ENCODE assay signal across 8 cellular contexts in the genomic region with DNA sequence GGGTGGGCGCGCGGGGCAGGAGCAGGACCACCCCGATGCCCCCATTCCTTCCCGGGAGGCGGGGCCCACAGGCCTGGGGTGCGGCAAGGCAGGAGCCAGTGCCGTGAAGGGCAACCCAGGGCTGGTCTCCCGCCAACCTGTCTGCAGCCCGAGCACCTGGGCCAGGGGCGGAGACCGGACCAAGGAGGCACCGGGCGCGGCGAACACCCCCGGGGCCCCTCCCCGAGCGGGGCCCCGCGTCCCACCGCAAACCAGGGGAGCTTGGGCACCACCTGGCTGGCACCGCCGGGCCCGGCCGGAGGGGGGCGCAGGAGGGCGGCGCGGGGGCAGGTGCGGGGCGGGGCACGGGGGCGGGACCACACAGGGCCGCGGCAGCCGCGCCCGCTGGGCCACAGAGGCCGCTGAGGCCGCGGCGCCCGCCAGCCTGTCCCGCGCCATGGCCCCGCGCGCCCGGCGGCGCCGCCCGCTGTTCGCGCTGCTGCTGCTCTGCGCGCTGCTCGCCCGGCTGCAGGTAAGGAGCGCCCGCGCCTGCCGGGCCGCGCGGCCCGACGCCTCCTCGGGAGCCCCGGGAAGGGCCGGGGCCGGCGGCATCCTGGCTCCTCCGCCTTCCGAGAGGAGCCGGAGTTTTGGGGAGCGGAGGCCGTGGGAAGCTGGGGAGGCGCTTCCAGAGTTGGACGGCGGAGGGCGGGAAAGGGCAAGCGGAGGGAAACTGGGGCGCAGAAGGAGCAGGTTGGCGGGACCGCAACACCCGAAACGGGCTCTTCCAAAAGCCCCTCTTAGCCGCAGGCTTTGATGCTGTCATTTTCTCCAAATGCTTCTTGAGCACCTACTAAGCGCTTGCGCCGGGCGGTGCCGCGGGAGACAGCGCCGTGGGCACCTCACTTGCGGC. TPM values are rescaled to one million over a fixed set of nuclear protein-coding genes. Genes with fewer than 3 reads are reported as not detected.
DNase-seq lines count a peak whose midpoint lies in the region; ATAC-seq and TF ChIP-seq lines count a peak whose summit lies in the region.

A gene (plus strand): TSS at position 394 of the 889 bp plus-strand sequence. CDS start 43 bp downstream, at position 437.

- H3K4me3 ChIP-seq in left lung: peak within 1 kb of the TSS; percentile 22 to 59

- ATAC-seq in GM21526 (IDR thresholded peaks at IDR 0.05; ENCODE audit: low FRiP score, unreplicated experiment): peak; percentile 61
- peak; percentile 87 for ATAC-seq in left lung

- H3K9me3 ChIP-seq in ES-I3 (ENCODE audit: control insufficient read depth, insufficient read depth, low read length) (no peaks in the 10 kb centered on the region), left lung (no peaks in the 10 kb centered on the region)

- in situ Hi-C loops in T47D (cut with HindIII; ENCODE audit: low pct_unique_long_range_greater_than_20kb, low sequenced_read_pairs): no loop called here

- DNase-seq in HuH-7.5 (ENCODE audit: low spot score): peak; percentile 57
- DNase-seq in T-helper 9 cell: peak; percentile 55
- DNase-seq in T47D (ENCODE audit: low read depth in 1 of 2, low spot score in 1 of 2): peak; percentile 54 to 61
- peak in 1 of 2 donors; percentile 85 for DNase-seq in left lung
- peak; percentile 35 to 61 (median 52) for DNase-seq in stimulated activated CD4-positive, alpha-beta T cell treated with anti-CD3 and anti-CD28 coated beads, TNF-alpha, amount 100 ng/mL, for 48 hours (ENCODE audit: low read depth in 3 of 3)
- DNase-seq in retina: no peak

- TF ChIP-seq CTCF in left lung (IDR thresholded peaks at IDR 0.05): peak in 1 of 2 donors; percentile 17

- no peak within 1 kb of the TSS for H3K27ac ChIP-seq in left lung

- intact Hi-C loops in left lung (cut with DNase I): no loop called here

- peaks cover 30 to 82% of the 10 kb centered on the region in 2 donors for H3K27me3 ChIP-seq in left lung

- H3K4me1 ChIP-seq in ES-I3 (ENCODE audit: insufficient read depth, low read length) (peaks cover 18% of the 10 kb centered on the region), left lung (peaks cover 8 to 35% of the 10 kb centered on the region in 2 donors)

- no peaks in the 10 kb centered on the region for H3K36me3 ChIP-seq in ES-I3 (ENCODE audit: insufficient read depth, low read length)
- H3K36me3 ChIP-seq in left lung: no peaks in the 10 kb centered on the region

- H3K9ac ChIP-seq in ES-I3 (ENCODE audit: low read depth, low read length): peak within 1 kb of the TSS; percentile 86

RNA-seq across cellular contexts. Expression of the gene that starts here (rescaled TPM):
- total RNA-seq in left lung: 1 to 10 TPM; 4.7 to 8.9 TPM
